In genomic region chr10:17599089-17599488, GRCh38 we compare ENCODE assay signal across 8 cellular contexts. TPM values are rescaled to one million over a fixed set of nuclear protein-coding genes. Genes with fewer than 3 reads are reported as not detected.
A peak's percentile ranks its signal among the peaks of the same experiment; 100 is the strongest.
DNase-seq lines count a peak whose midpoint lies in the region; ATAC-seq and TF ChIP-seq lines count a peak whose summit lies in the region.

No MANE protein-coding gene starts in this region.

- ATAC-seq in WTC11 (peak; percentile 73), GM21526 (IDR thresholded peaks at IDR 0.05; ENCODE audit: low FRiP score, unreplicated experiment) (no peak)

- no peak for TF ChIP-seq POLR2A in testis (IDR thresholded peaks at IDR 0.05)

- CTCF ChIA-PET in WTC11 (lab: Charles Lee), result no interaction called here

- no peaks in the 10 kb centered on the region for H3K4me1 ChIP-seq in testis

- H3K36me3 ChIP-seq in testis (ENCODE audit: low read depth, missing control alignments), result no peaks in the 10 kb centered on the region

- H3K4me3 Mint-ChIP-seq in WTC11, result no peak overlapping the region

- H3K27ac Mint-ChIP-seq in WTC11, result no peak overlapping the region

- H3K27me3 Mint-ChIP-seq in WTC11 (ENCODE audit: low read depth), result no peaks in the 10 kb centered on the region

- H3K4me3 ChIP-seq in testis, result no peak overlapping the region

- TF ChIP-seq CTCF in WTC11 (IDR thresholded peaks at IDR 0.05) (no peak), testis (IDR thresholded peaks at IDR 0.05) (no peak)

- WGBS in testis, 2 donors, result 41 to 52% methylated on average over 8 of the region's 8 CpGs

- no peaks in the 10 kb centered on the region for H3K27me3 ChIP-seq in testis

- H3K9me3 ChIP-seq in testis, result no peaks in the 10 kb centered on the region

- DNase-seq in ELR (ENCODE audit: low read depth), result peak; percentile 53
- DNase-seq in HT1080 (ENCODE audit: low read depth), result peak; percentile 46
- no peak for DNase-seq in WTC11 (ENCODE audit: low spot score)
- DNase-seq in lung microvascular endothelial cell (ENCODE audit: low read depth in 2 of 2), result peak; percentile 64 to 68
- no peak for DNase-seq in testis
- no peak for DNase-seq in NCI-H2107 treated with DMSO at 0.1 percent for 48 hours (lab: John Stamatoyannopoulos, UW; ENCODE audit: unreplicated experiment)
- no peak for DNase-seq in NCI-H1694 (lab: John Stamatoyannopoulos, UW)

- POLR2A ChIA-PET in WTC11 (lab: Charles Lee), result no interaction called here

- no peaks in the 10 kb centered on the region for H3K9me3 Mint-ChIP-seq in WTC11

- no peak overlapping the region for H3K27ac ChIP-seq in testis

- H3K4me1 Mint-ChIP-seq in WTC11, result no peaks in the 10 kb centered on the region

- no peaks in the 10 kb centered on the region; the same call in 1 of the 2 replicates for H3K36me3 Mint-ChIP-seq in WTC11

- intact Hi-C loops in testis (cut with DNase I; ENCODE audit: low total_unique reads), result no loop called here

TF ChIP-seq in WTC11, 78 proteins besides CTCF, POLR2A, EP300 and RAD21:
- TF ChIP-seq GABPB1 (CRISPR knock-in tag; IDR thresholded peaks at IDR 0.05) (no peak), ZNF281 (CRISPR knock-in tag; IDR thresholded peaks at IDR 0.05) (no peak), AFF4 (CRISPR knock-in tag; IDR thresholded peaks at IDR 0.05; ENCODE audit: borderline replicate concordance) (no peak), PREB (CRISPR knock-in tag; IDR thresholded peaks at IDR 0.05; ENCODE audit: borderline replicate concordance) (no peak), ZNF317 (CRISPR knock-in tag; IDR thresholded peaks at IDR 0.05; ENCODE audit: borderline replicate concordance, low read depth) (no peak), HMGA2 (CRISPR knock-in tag; IDR thresholded peaks at IDR 0.05) (no peak)

RNA-seq across cellular contexts. Expression of gene HACD1, which starts 18.1 kb away (rescaled TPM):
- 30.2 and 37.5 TPM in 2 replicates for total RNA-seq in HT1080 (2014; rRNA removed; shearing (Covaris generic))
- polyA plus RNA-seq in HT1080 (2015; cell fraction: cytosol; rRNA removed), result 8.3 and 11.0 TPM in 2 replicates
- polyA plus RNA-seq in HT1080 (2015; cell fraction: nucleus; rRNA removed), result 5.6 and 10.7 TPM in 2 replicates
- total RNA-seq in WTC11 (2021) (18.6 to 23.2 TPM (median 21.2 TPM) in 3 replicates), lung microvascular endothelial cell (17.5 and 23.1 TPM in 2 replicates), testis (10 to 100 TPM; 16.2 to 28.5 TPM)
- polyA plus RNA-seq in testis (ENCODE audit: insufficient read depth, low read depth, low replicate concordance), result 14.0 TPM

RNA-seq across cellular contexts. Expression of gene STAM, which starts 44.9 kb away (rescaled TPM):
- 12.0 and 14.8 TPM in 2 replicates for total RNA-seq in HT1080 (2014; rRNA removed; shearing (Covaris generic))
- polyA plus RNA-seq in HT1080 (2015; cell fraction: cytosol; rRNA removed), result 15.9 and 21.3 TPM in 2 replicates
- 35.9 and 37.7 TPM in 2 replicates for polyA plus RNA-seq in HT1080 (2015; cell fraction: nucleus; rRNA removed)
- total RNA-seq in WTC11 (2021) (20.7 to 24.2 TPM (median 22.9 TPM) in 3 replicates), lung microvascular endothelial cell (7.6 and 10.1 TPM in 2 replicates), testis (10 to 100 TPM; 40.6 to 40.9 TPM)
- polyA plus RNA-seq in testis (ENCODE audit: insufficient read depth, low read depth, low replicate concordance), result 23.7 TPM

Comparison
In these comparisons a context has a peak if more than half of its experiments do, and no peak if none do; other contexts are left out.
1. DNase-seq: peak in ELR (single experiment), HT1080 (single experiment) and lung microvascular endothelial cell (2 of 2); none in WTC11 (single experiment), testis (single experiment), NCI-H2107 treated with DMSO at 0.1 percent for 48 hours (single experiment) and NCI-H1694 (single experiment).